ENCODE assay signal across 1 cellular context in genomic region chr10:45997994-45998763, GRCh38.
TF ChIP-seq lines count a peak whose summit lies in the region.

No MANE protein-coding gene starts in this region.

TF ChIP-seq in HepG2, 621 proteins besides CTCF, POLR2A, EP300 and RAD21 (continued from another document and continues in another):
- TF ChIP-seq PRMT3 (CRISPR knock-in tag; IDR thresholded peaks at IDR 0.05; ENCODE audit: borderline replicate concordance, low read depth) (no peak), SOX5 (CRISPR knock-in tag; IDR thresholded peaks at IDR 0.05; ENCODE audit: borderline replicate concordance) (peak; percentile 93), NPAS2 (CRISPR knock-in tag; IDR thresholded peaks at IDR 0.05; ENCODE audit: borderline replicate concordance) (no peak), ZNF235 (CRISPR knock-in tag; IDR thresholded peaks at IDR 0.05; ENCODE audit: borderline replicate concordance) (no peak), MNT (IDR thresholded peaks at IDR 0.05) (no peak), NFYB (CRISPR knock-in tag; IDR thresholded peaks at IDR 0.05) (peak; percentile 60), TAF15 (IDR thresholded peaks at IDR 0.05; ENCODE audit: low read depth, low read length, poor library complexity, severe bottlenecking) (no peak), HDAC1 (CRISPR knock-in tag; IDR thresholded peaks at IDR 0.05) (peak; percentile 75), GMEB2 (CRISPR knock-in tag; IDR thresholded peaks at IDR 0.05; ENCODE audit: low read depth) (no peak), SRY (CRISPR knock-in tag; IDR thresholded peaks at IDR 0.05) (no peak), GPN1 (CRISPR knock-in tag; IDR thresholded peaks at IDR 0.05; ENCODE audit: borderline replicate concordance) (no peak), JUN (CRISPR knock-in tag; IDR thresholded peaks at IDR 0.05) (0 out of 2 replicates have a peak, but pooled peaks have one; percentile 12), SP4 (CRISPR knock-in tag; IDR thresholded peaks at IDR 0.05) (no peak), FOXJ3 (CRISPR knock-in tag; IDR thresholded peaks at IDR 0.05; ENCODE audit: borderline replicate concordance) (peak; percentile 97), KDM5A (IDR thresholded peaks at IDR 0.05; ENCODE audit: borderline replicate concordance, low read length) (0 out of 2 replicates have a peak, but pooled peaks have one; percentile 4), MXI1 (IDR thresholded peaks at IDR 0.05; ENCODE audit: borderline replicate concordance, low read depth, low read length) (no peak; the same call in 2 of the 3 replicates), MLX (CRISPR knock-in tag; IDR thresholded peaks at IDR 0.05) (peak; percentile 60; the same call in 1 of the 2 replicates), FLYWCH1 (CRISPR knock-in tag; IDR thresholded peaks at IDR 0.05) (no peak), ASH2L (IDR thresholded peaks at IDR 0.05; ENCODE audit: insufficient read length, low read depth, low read length) (peak; percentile 93), KAT8 (CRISPR knock-in tag; IDR thresholded peaks at IDR 0.05) (peak; percentile 76; the same call in 1 of the 2 replicates), ONECUT2 (CRISPR knock-in tag; IDR thresholded peaks at IDR 0.05) (peak; percentile 81), TCF12 (IDR thresholded peaks at IDR 0.05) (no peak), TCF12 (CRISPR knock-in tag; IDR thresholded peaks at IDR 0.05) (peak; percentile 94; the same call in 1 of the 2 replicates), SOX6 (IDR thresholded peaks at IDR 0.05) (no peak), SOX6 (CRISPR knock-in tag; IDR thresholded peaks at IDR 0.05) (peak; percentile 96), REPIN1 (CRISPR knock-in tag; IDR thresholded peaks at IDR 0.05; ENCODE audit: borderline replicate concordance, low read depth) (peak; percentile 80), HNF4G (IDR thresholded peaks at IDR 0.05; ENCODE audit: borderline replicate concordance, low read depth, low read length) (peak; percentile 84), HNF4G (CRISPR knock-in tag; IDR thresholded peaks at IDR 0.05; ENCODE audit: borderline replicate concordance, low read depth) (peak; percentile 28; the same call in 1 of the 2 replicates), KDM1A (CRISPR knock-in tag; IDR thresholded peaks at IDR 0.05) (no peak; the same call in 1 of the 2 replicates), ZNF850 (CRISPR knock-in tag; conservative IDR thresholded peaks at IDR 0.05) (no peak), ZBTB44 (CRISPR knock-in tag; IDR thresholded peaks at IDR 0.05) (no peak), ZBTB33 (CRISPR knock-in tag; IDR thresholded peaks at IDR 0.05) (no peak), NCOA1 (CRISPR knock-in tag; IDR thresholded peaks at IDR 0.05) (peak; percentile 94), PBX2 (CRISPR knock-in tag; IDR thresholded peaks at IDR 0.05) (no peak), POLR2AphosphoS2 (IDR thresholded peaks at IDR 0.05; ENCODE audit: low read depth, low read length) (no peak), ZNF510 (CRISPR knock-in tag; IDR thresholded peaks at IDR 0.05; ENCODE audit: low read depth) (no peak), ZNF766 (CRISPR knock-in tag; IDR thresholded peaks at IDR 0.05; ENCODE audit: borderline replicate concordance) (no peak), ZNF230 (CRISPR knock-in tag; IDR thresholded peaks at IDR 0.05) (no peak; the same call in 1 of the 2 replicates), MEF2D (CRISPR knock-in tag; IDR thresholded peaks at IDR 0.05) (peak; percentile 96), ZNF142 (CRISPR knock-in tag; IDR thresholded peaks at IDR 0.05) (0 out of 2 replicates have a peak, but pooled peaks have one; percentile 22), ATF4 (CRISPR knock-in tag; IDR thresholded peaks at IDR 0.05) (peak in 1 of 2 experiments; percentile 74; a peak in 2 of 4 replicates), ERF (CRISPR knock-in tag; IDR thresholded peaks at IDR 0.05) (peak; percentile 88), EHMT2 (IDR thresholded peaks at IDR 0.05; ENCODE audit: borderline replicate concordance, low read depth, low read length) (peak; percentile 84; the same call in 1 of the 2 replicates), ELF3 (CRISPR knock-in tag; IDR thresholded peaks at IDR 0.05) (peak; percentile 92), MIER2 (CRISPR knock-in tag; IDR thresholded peaks at IDR 0.05) (peak; percentile 50; the same call in 1 of the 2 replicates), ZNF264 (CRISPR knock-in tag; IDR thresholded peaks at IDR 0.05) (peak; percentile 29; the same call in 1 of the 2 replicates), ZNF101 (CRISPR knock-in tag; IDR thresholded peaks at IDR 0.05; ENCODE audit: borderline replicate concordance, low read depth) (no peak), CEBPB (IDR thresholded peaks at IDR 0.05; ENCODE audit: borderline replicate concordance, low read depth, low read length) (peak; percentile 79; the same call in 1 of the 2 replicates), SAP130 (CRISPR knock-in tag; IDR thresholded peaks at IDR 0.05; ENCODE audit: low read depth) (peak; percentile 83)
